ENCODE assay signal across 13 cellular contexts in the genomic region with DNA sequence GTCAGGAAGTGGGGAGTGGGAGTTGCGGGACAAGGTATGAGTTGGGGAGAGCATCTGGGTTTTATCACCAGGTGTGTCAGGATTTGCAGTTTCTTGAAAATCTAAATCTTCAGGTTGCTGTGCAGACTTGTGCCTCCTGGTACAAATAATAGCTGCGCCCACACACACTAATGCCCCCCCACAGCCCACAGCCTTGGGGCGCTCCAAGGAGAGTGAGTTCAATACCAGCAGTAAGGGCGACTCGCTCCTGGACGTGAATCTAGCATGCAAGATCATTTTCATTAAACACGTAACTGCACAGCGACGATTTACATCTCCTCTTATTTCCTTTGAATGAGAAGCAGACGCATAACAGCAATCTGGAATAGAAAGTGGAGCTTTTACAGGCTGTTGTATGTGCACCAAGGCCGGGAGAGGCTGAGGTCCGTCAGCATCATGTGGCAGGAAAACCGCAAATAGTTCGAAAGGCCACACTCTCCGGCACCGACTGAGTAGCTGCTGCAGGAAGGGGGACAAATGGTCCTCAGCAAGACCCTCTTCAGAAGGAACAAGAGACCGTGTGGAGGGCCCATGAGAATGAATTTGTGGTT.
A peak's percentile ranks its signal among the peaks of the same experiment; 100 is the strongest.
DNase-seq lines count a peak whose midpoint lies in the region; ATAC-seq, FAIRE-seq and TF ChIP-seq lines count a peak whose summit lies in the region.
"Had no signal": no experiment of that assay in that cellular context is flagged by ENCODE, and none has a peak within 500 bp of the region (broad histone marks: within the 10 kb centered on the region; RNA-seq: fewer than 3 reads in every experiment).

No MANE protein-coding gene starts in this region.

- no peaks in the 10 kb centered on the region for H3K9me3 Mint-ChIP-seq in activated CD8-positive, alpha-beta T cell treated with anti-CD3 and anti-CD28 coated beads for 36 hours
- H3K9me3 Mint-ChIP-seq: CD4-positive, alpha-beta memory T cell had no signal

- FAIRE-seq in frontal cortex (lab: Jason Lieb, UNC), result no peak
- FAIRE-seq: bronchial epithelial cell, GM12892 had no signal

- TF ChIP-seq CTCF in activated CD8-positive, alpha-beta T cell treated with anti-CD3 and anti-CD28 coated beads for 36 hours (IDR thresholded peaks at IDR 0.05), result no peak

- no peak overlapping the region for H3K27ac Mint-ChIP-seq in activated CD8-positive, alpha-beta T cell treated with anti-CD3 and anti-CD28 coated beads for 36 hours

- H3K4me1 Mint-ChIP-seq in activated CD8-positive, alpha-beta T cell treated with anti-CD3 and anti-CD28 coated beads for 36 hours (ENCODE audit: low read depth), result peaks cover 10% of the 10 kb centered on the region

- no peaks in the 10 kb centered on the region for H3K27me3 Mint-ChIP-seq in activated CD8-positive, alpha-beta T cell treated with anti-CD3 and anti-CD28 coated beads for 36 hours
- H3K27me3 Mint-ChIP-seq: CD4-positive, alpha-beta memory T cell had no signal

- ATAC-seq in activated CD8-positive, alpha-beta T cell treated with anti-CD3 and anti-CD28 coated beads for 36 hours, result peak; percentile 58
- ATAC-seq in GM19463 (IDR thresholded peaks at IDR 0.05; ENCODE audit: unreplicated experiment) (no peak), GM19023 (IDR thresholded peaks at IDR 0.05; ENCODE audit: unreplicated experiment) (no peak)

- CTCF ChIA-PET in activated CD8-positive, alpha-beta T cell treated with anti-CD3 and anti-CD28 coated beads for 36 hours (lab: Charles Lee), result interaction anchor here (0.9 kb wide), 1 partner anchor 10 kb away, joined by 3 read pairs; no protein-coding TSS in a partner anchor

- no peaks in the 10 kb centered on the region for H3K36me3 Mint-ChIP-seq in activated CD8-positive, alpha-beta T cell treated with anti-CD3 and anti-CD28 coated beads for 36 hours (ENCODE audit: low read depth)

- POLR2A ChIA-PET in activated CD8-positive, alpha-beta T cell treated with anti-CD3 and anti-CD28 coated beads for 36 hours (lab: Charles Lee), result no interaction called here

- intact Hi-C loops in activated CD8-positive, alpha-beta T cell treated with anti-CD3 and anti-CD28 coated beads for 36 hours (cut with micrococcal nuclease), result no loop called here

- no peak overlapping the region for H3K4me3 Mint-ChIP-seq in activated CD8-positive, alpha-beta T cell treated with anti-CD3 and anti-CD28 coated beads for 36 hours

- peak; percentile 79 for DNase-seq in AG20443 (ENCODE audit: low spot score)
- peak; percentile 52 for DNase-seq in H4 (ENCODE audit: low spot score)
- peak; percentile 28 for DNase-seq in activated CD8-positive, alpha-beta T cell treated with anti-CD3 and anti-CD28 coated beads for 36 hours
- peak; percentile 14 for DNase-seq in medulla oblongata (ENCODE audit: extremely low spot score)
- no peak for DNase-seq in NCI-H774 (lab: John Stamatoyannopoulos, UW)
- DNase-seq in frontal cortex (ENCODE audit: low spot score in 2 of 2), result no peak
- DNase-seq: CD4-positive, alpha-beta memory T cell; SIG-M5; stimulated activated naive CD4-positive, alpha-beta T cell treated with Interleukin-2 at 50 U/mL for 16 hours had no signal

Comparison
In these comparisons a context has a peak if more than half of its experiments do, and no peak if none do; other contexts are left out.
1. DNase-seq: peak in AG20443 (single experiment), H4 (single experiment), activated CD8-positive, alpha-beta T cell treated with anti-CD3 and anti-CD28 coated beads for 36 hours (single experiment) and medulla oblongata (single experiment); none in NCI-H774 (single experiment) and frontal cortex (0 of 2).